In genomic region chr12:5787828-5788227, GRCh38 we compare ENCODE assay signal across 34 cellular contexts.
"Had no signal": no experiment of that assay in that cellular context is flagged by ENCODE, and none has a peak within 500 bp of the region (broad histone marks: within the 10 kb centered on the region; RNA-seq: fewer than 3 reads in every experiment).

No MANE protein-coding gene starts in this region.

- H3K4me1 ChIP-seq: ascending aorta, breast epithelium, colonic mucosa, esophagus muscularis mucosa, foreskin keratinocyte, gastrocnemius medialis, heart left ventricle had no signal

- H3K9me3 Mint-ChIP-seq: activated CD4-positive, alpha-beta memory T cell treated with anti-CD3 and anti-CD28 coated beads, Interleukin-2, amount 10 ng/mL, durations not matched to agents 7 days and 5 days; activated CD4-positive, alpha-beta T cell treated with anti-CD3 and anti-CD28 coated beads, Interleukin-2, amount 10 ng/mL, durations not matched to agents 7 days and 5 days; activated naive CD4-positive, alpha-beta T cell treated with anti-CD3 and anti-CD28 coated beads, Interleukin-2, amount 10 ng/mL, durations not matched to agents 7 days and 5 days; activated naive CD4-positive, alpha-beta T cell treated with anti-CD3 and anti-CD28 coated beads, Interleukin-2, amount 50 U/mL, for 72 hours; activated naive CD8-positive, alpha-beta T cell treated with anti-CD3 and anti-CD28 coated beads, Interleukin-2, amount 10 ng/mL, durations not matched to agents 7 days and 5 days; activated T-cell treated with anti-CD3 and anti-CD28 coated beads, Interleukin-2, amount 50 U/mL, for 24 hours; brain; dendritic cell treated with granulocyte-macrophage colony-stimulating factor and Interleukin-4, amounts not matched to agents 40 ng/mL and 50 ng/mL, for 4 days; T-helper 2 cell treated with Interferon-gamma antibody and Interleukin-4, amounts not matched to agents 5 μg/mL and 100 μg/mL, for 36 hours had no signal

- ATAC-seq: activated naive CD4-positive, alpha-beta T cell treated with anti-CD3 and anti-CD28 coated beads, Interleukin-2, amount 50 U/mL, for 72 hours; activated T-cell treated with anti-CD3 and anti-CD28 coated beads, Interleukin-2, amount 50 U/mL, for 72 hours; foreskin keratinocyte; gastrocnemius medialis; heart left ventricle; T-helper 17 cell had no signal

- H3K4me3 ChIP-seq: ascending aorta, breast epithelium, cardiac muscle cell, colonic mucosa, dorsolateral prefrontal cortex, esophagus muscularis mucosa, gastrocnemius medialis, heart left ventricle had no signal

- H3K9me3 ChIP-seq: ascending aorta, breast epithelium, colonic mucosa, esophagus muscularis mucosa, gastrocnemius medialis, heart left ventricle had no signal

- H3K4me3 Mint-ChIP-seq: activated CD4-positive, alpha-beta memory T cell treated with anti-CD3 and anti-CD28 coated beads, Interleukin-2, amount 10 ng/mL, durations not matched to agents 7 days and 5 days; activated CD4-positive, alpha-beta T cell treated with anti-CD3 and anti-CD28 coated beads, Interleukin-2, amount 10 ng/mL, durations not matched to agents 7 days and 5 days; activated naive CD4-positive, alpha-beta T cell treated with anti-CD3 and anti-CD28 coated beads, Interleukin-2, amount 10 ng/mL, durations not matched to agents 7 days and 5 days; activated naive CD8-positive, alpha-beta T cell treated with anti-CD3 and anti-CD28 coated beads, Interleukin-2, amount 10 ng/mL, durations not matched to agents 7 days and 5 days; activated T-cell treated with anti-CD3 and anti-CD28 coated beads, Interleukin-2, amount 50 U/mL, for 24 hours; activated T-cell treated with anti-CD3 and anti-CD28 coated beads, Interleukin-2, amount 50 U/mL, for 72 hours; brain; dendritic cell treated with granulocyte-macrophage colony-stimulating factor and Interleukin-4, amounts not matched to agents 40 ng/mL and 50 ng/mL, for 4 days; T-helper 17 cell; T-helper 2 cell treated with Interferon-gamma antibody and Interleukin-4, amounts not matched to agents 5 μg/mL and 100 μg/mL, for 36 hours had no signal

- H3K4me1 Mint-ChIP-seq: activated CD4-positive, alpha-beta memory T cell treated with anti-CD3 and anti-CD28 coated beads, Interleukin-2, amount 10 ng/mL, durations not matched to agents 7 days and 5 days; activated CD4-positive, alpha-beta T cell treated with anti-CD3 and anti-CD28 coated beads, Interleukin-2, amount 10 ng/mL, durations not matched to agents 7 days and 5 days; activated naive CD4-positive, alpha-beta T cell treated with anti-CD3 and anti-CD28 coated beads, Interleukin-2, amount 10 ng/mL, durations not matched to agents 7 days and 5 days; activated naive CD8-positive, alpha-beta T cell treated with anti-CD3 and anti-CD28 coated beads, Interleukin-2, amount 10 ng/mL, durations not matched to agents 7 days and 5 days; brain; T-helper 17 cell had no signal

- H3K36me3 Mint-ChIP-seq: activated naive CD4-positive, alpha-beta T cell treated with anti-CD3 and anti-CD28 coated beads, Interleukin-2, amount 10 ng/mL, durations not matched to agents 7 days and 5 days; activated naive CD4-positive, alpha-beta T cell treated with anti-CD3 and anti-CD28 coated beads, Interleukin-2, amount 50 U/mL, for 72 hours; activated naive CD8-positive, alpha-beta T cell treated with anti-CD3 and anti-CD28 coated beads, Interleukin-2, amount 10 ng/mL, durations not matched to agents 7 days and 5 days; brain had no signal

- DNase-seq: activated CD4-positive, alpha-beta memory T cell treated with anti-CD3 and anti-CD28 coated beads, Interleukin-2, amount 10 ng/mL, durations not matched to agents 7 days and 5 days; activated CD4-positive, alpha-beta T cell treated with anti-CD3 and anti-CD28 coated beads for 1 hour; activated CD4-positive, alpha-beta T cell treated with anti-CD3 and anti-CD28 coated beads for 4 hours; activated CD4-positive, alpha-beta T cell treated with anti-CD3 and anti-CD28 coated beads, Interleukin-2, amount 10 ng/mL, durations not matched to agents 7 days and 5 days; activated CD4-positive, alpha-beta T cell treated with anti-CD3 and anti-CD28 coated beads, Interleukin-2, amount 50 U/mL, for 4 hours; activated CD8-positive, alpha-beta memory T cell treated with anti-CD3 and anti-CD28 coated beads, Interleukin-2, amount 50 U/mL, for 48 hours; activated gamma-delta T cell; activated naive CD4-positive, alpha-beta T cell; activated naive CD4-positive, alpha-beta T cell treated with anti-CD3 and anti-CD28 coated beads, Interleukin-2, amount 10 ng/mL, durations not matched to agents 7 days and 5 days; activated naive CD8-positive, alpha-beta T cell treated with anti-CD3 and anti-CD28 coated beads, Interleukin-2, amount 10 ng/mL, durations not matched to agents 7 days and 5 days; activated T-cell treated with anti-CD3 and anti-CD28 coated beads for 4 hours; activated T-cell treated with anti-CD3 and anti-CD28 coated beads, Interleukin-2, amount 50 U/mL, for 24 hours; activated T-cell treated with anti-CD3 and anti-CD28 coated beads, Interleukin-2, amount 50 U/mL, for 72 hours; central memory CD4-positive, alpha-beta T cell; cerebellar nuclear complex; colonic mucosa; dorsolateral prefrontal cortex; effector memory CD4-positive, alpha-beta T cell; erythroblast; foreskin keratinocyte; gastrocnemius medialis; glutamatergic neuron; heart left ventricle; T-helper 1 cell; T-helper 17 cell; T1000 had no signal

- H3K27me3 Mint-ChIP-seq: activated CD4-positive, alpha-beta memory T cell treated with anti-CD3 and anti-CD28 coated beads, Interleukin-2, amount 10 ng/mL, durations not matched to agents 7 days and 5 days; activated CD4-positive, alpha-beta T cell treated with anti-CD3 and anti-CD28 coated beads, Interleukin-2, amount 10 ng/mL, durations not matched to agents 7 days and 5 days; activated naive CD4-positive, alpha-beta T cell treated with anti-CD3 and anti-CD28 coated beads, Interleukin-2, amount 10 ng/mL, durations not matched to agents 7 days and 5 days; brain had no signal

- H3K36me3 ChIP-seq: ascending aorta, breast epithelium, cardiac muscle cell, colonic mucosa, gastrocnemius medialis had no signal

- H3K27me3 ChIP-seq: ascending aorta, colonic mucosa, esophagus muscularis mucosa, gastrocnemius medialis, heart left ventricle had no signal

- H3K27ac Mint-ChIP-seq: activated CD4-positive, alpha-beta memory T cell treated with anti-CD3 and anti-CD28 coated beads, Interleukin-2, amount 10 ng/mL, durations not matched to agents 7 days and 5 days; activated CD4-positive, alpha-beta T cell treated with anti-CD3 and anti-CD28 coated beads, Interleukin-2, amount 10 ng/mL, durations not matched to agents 7 days and 5 days; activated naive CD4-positive, alpha-beta T cell treated with anti-CD3 and anti-CD28 coated beads, Interleukin-2, amount 10 ng/mL, durations not matched to agents 7 days and 5 days; activated naive CD4-positive, alpha-beta T cell treated with anti-CD3 and anti-CD28 coated beads, Interleukin-2, amount 50 U/mL, for 72 hours; activated naive CD8-positive, alpha-beta T cell treated with anti-CD3 and anti-CD28 coated beads, Interleukin-2, amount 10 ng/mL, durations not matched to agents 7 days and 5 days; activated T-cell treated with anti-CD3 and anti-CD28 coated beads, Interleukin-2, amount 50 U/mL, for 24 hours; activated T-cell treated with anti-CD3 and anti-CD28 coated beads, Interleukin-2, amount 50 U/mL, for 72 hours; brain; dendritic cell treated with granulocyte-macrophage colony-stimulating factor and Interleukin-4, amounts not matched to agents 40 ng/mL and 50 ng/mL, for 4 days; T-helper 17 cell; T-helper 2 cell treated with Interferon-gamma antibody and Interleukin-4, amounts not matched to agents 5 μg/mL and 100 μg/mL, for 36 hours had no signal

- H3K27ac ChIP-seq: ascending aorta, breast epithelium, cardiac muscle cell, colonic mucosa, dorsolateral prefrontal cortex, esophagus muscularis mucosa, foreskin keratinocyte, gastrocnemius medialis, heart left ventricle had no signal
